Comparison of ENCODE assay signal across 1 cellular context in the genomic region with DNA sequence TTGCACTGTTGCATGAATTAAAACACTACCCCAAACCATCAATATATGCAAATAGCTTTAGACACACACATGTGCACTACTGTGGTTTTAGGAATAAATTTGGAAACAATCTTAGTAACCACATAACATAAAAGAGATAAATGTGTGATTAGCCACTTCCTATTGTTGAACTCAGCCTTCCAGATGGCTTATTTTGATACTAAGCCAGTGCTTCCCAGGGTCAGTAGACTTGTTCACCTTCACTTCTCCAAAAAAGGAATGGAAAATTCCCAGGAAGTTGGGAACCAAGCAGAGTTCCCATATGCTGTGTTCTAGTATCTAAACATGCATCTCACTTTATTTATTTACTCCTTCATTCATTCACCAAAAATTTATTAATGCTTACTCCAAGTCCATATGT.
TF ChIP-seq lines count a peak whose summit lies in the region.

No MANE protein-coding gene starts in this region.

TF ChIP-seq in GM23338, 12 proteins besides CTCF, POLR2A, EP300 and RAD21 (continued from another document):
- TF ChIP-seq, protein P1, sequence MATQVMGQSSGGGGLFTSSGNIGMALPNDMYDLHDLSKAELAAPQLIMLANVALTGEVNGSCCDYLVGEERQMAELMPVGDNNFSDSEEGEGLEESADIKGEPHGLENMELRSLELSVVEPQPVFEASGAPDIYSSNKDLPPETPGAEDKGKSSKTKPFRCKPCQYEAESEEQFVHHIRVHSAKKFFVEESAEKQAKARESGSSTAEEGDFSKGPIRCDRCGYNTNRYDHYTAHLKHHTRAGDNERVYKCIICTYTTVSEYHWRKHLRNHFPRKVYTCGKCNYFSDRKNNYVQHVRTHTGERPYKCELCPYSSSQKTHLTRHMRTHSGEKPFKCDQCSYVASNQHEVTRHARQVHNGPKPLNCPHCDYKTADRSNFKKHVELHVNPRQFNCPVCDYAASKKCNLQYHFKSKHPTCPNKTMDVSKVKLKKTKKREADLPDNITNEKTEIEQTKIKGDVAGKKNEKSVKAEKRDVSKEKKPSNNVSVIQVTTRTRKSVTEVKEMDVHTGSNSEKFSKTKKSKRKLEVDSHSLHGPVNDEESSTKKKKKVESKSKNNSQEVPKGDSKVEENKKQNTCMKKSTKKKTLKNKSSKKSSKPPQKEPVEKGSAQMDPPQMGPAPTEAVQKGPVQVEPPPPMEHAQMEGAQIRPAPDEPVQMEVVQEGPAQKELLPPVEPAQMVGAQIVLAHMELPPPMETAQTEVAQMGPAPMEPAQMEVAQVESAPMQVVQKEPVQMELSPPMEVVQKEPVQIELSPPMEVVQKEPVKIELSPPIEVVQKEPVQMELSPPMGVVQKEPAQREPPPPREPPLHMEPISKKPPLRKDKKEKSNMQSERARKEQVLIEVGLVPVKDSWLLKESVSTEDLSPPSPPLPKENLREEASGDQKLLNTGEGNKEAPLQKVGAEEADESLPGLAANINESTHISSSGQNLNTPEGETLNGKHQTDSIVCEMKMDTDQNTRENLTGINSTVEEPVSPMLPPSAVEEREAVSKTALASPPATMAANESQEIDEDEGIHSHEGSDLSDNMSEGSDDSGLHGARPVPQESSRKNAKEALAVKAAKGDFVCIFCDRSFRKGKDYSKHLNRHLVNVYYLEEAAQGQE (IDR thresholded peaks at IDR 0.05; ENCODE audit: unreplicated experiment), result no peak
- no peak for TF ChIP-seq NANOG (IDR thresholded peaks at IDR 0.05; ENCODE audit: borderline replicate concordance)
- TF ChIP-seq EZH2 (IDR thresholded peaks at IDR 0.05; ENCODE audit: low read depth, unreplicated experiment), result no peak
- TF ChIP-seq EZH2phosphoT487 (IDR thresholded peaks at IDR 0.05; ENCODE audit: unreplicated experiment), result no peak
- TF ChIP-seq STAT1 (IDR thresholded peaks at IDR 0.05; ENCODE audit: unreplicated experiment), result no peak
